ENCODE assay signal across 8 cellular contexts in the genomic region with DNA sequence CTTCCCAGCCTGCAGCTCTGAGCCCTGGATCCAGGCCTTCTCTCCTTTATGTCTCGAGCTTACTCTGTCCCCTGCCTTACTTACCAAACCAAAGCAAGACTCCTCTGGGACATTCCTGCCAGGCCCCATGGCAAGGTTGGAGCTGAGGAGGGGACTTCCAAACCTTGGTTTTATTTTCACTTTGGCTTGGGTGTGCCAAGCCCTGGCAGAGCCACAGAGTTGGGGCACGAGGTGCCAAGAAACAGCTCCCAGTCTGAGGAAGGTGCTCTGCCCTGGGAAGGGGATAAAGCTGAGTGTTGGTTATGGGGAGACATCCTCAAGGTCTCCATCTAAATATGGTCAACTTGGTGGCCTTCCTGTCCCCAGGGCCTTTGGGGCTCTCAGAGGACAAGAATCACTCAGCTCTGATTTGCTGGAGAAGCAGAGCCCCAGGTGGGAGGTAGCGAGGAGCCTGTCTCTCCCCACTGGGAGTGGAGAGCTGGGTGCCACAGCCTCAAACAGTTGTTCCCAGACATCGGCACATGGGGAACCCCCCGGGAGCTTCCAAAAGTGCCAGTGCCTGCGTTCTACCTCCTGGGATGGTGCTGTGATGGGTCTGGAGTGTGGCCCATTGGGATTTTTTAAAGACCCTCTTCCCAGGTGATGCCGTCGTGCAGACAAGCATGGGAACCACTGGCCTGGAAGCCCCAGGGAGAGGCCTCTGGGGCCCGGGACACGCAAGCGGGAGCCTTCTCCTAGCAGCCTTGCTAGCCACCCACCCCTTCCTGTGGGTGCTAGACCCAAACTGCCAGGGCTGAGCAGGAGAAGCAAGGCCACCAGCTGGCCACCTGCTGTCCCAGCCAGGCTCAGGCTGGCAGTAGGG. TPM values are rescaled to one million over a fixed set of nuclear protein-coding genes. Genes with fewer than 3 reads are reported as not detected.
DNase-seq lines count a peak whose midpoint lies in the region; ATAC-seq and TF ChIP-seq lines count a peak whose summit lies in the region.

No MANE protein-coding gene starts in this region.

- no peak for DNase-seq in GM12864 (ENCODE audit: low read depth)
- peak; percentile 71 for DNase-seq in MG63
- DNase-seq in coronary artery (ENCODE audit: low spot score): no peak
- peak; percentile 45 for DNase-seq in sciatic nerve (ENCODE audit: low spot score)
- no peak for DNase-seq in SK-N-DZ (ENCODE audit: low spot score)

- H3K36me3 ChIP-seq in MG63: peaks cover 14% of the 10 kb centered on the region; the same call in 1 of the 2 replicates

- H3K9me3 ChIP-seq in MG63: no peaks in the 10 kb centered on the region

- ATAC-seq in sciatic nerve (no peak), HG02885 (IDR thresholded peaks at IDR 0.05; ENCODE audit: poor library complexity, unreplicated experiment) (no peak), GM18505 (IDR thresholded peaks at IDR 0.05; ENCODE audit: unreplicated experiment) (no peak), GM18517 (IDR thresholded peaks at IDR 0.05; ENCODE audit: unreplicated experiment) (no peak)

- H3K27me3 ChIP-seq in MG63: no peaks in the 10 kb centered on the region

- H3K27ac ChIP-seq in coronary artery: peak overlapping the region; percentile 78 to 87

- TF ChIP-seq CTCF in GM12864 (IDR thresholded peaks at IDR 0.05; ENCODE audit: low read depth, low read length, missing control alignments): no peak
- TF ChIP-seq CTCF in coronary artery (IDR thresholded peaks at IDR 0.05): no peak

- intact Hi-C loops in sciatic nerve (cut with DNase I): no loop called here

- TF ChIP-seq POLR2A in GM18505 (IDR thresholded peaks at IDR 0.05; ENCODE audit: borderline replicate concordance, extremely low read depth, insufficient read depth, insufficient read length): no peak

- H3K4me3 ChIP-seq in GM12864 (ENCODE audit: low read depth, low read length) (peak overlapping the region; percentile 14), MG63 (no peak overlapping the region), coronary artery (no peak overlapping the region)

RNA-seq across cellular contexts. Expression of a gene that starts 10.3 kb away (rescaled TPM):
- 4.9 and 11.7 TPM in 2 replicates for total RNA-seq in MG63 (2014; rRNA removed; shearing (Covaris generic); ENCODE audit: low replicate concordance)
- 60.1 TPM for total RNA-seq in sciatic nerve
- polyA plus RNA-seq in SK-N-DZ (2014; cell fraction: cytosol; rRNA removed): not detected in 2 replicates
- 1.1 TPM in 1 of 2 replicates, not detected in the other for polyA plus RNA-seq in SK-N-DZ (2014; cell fraction: nucleus; rRNA removed)

RNA-seq across cellular contexts. Expression of a gene that starts 37.9 kb away (rescaled TPM):
- not detected in 2 replicates for total RNA-seq in MG63 (2014; rRNA removed; shearing (Covaris generic); ENCODE audit: low replicate concordance)
- total RNA-seq in sciatic nerve: 8.2 TPM
- 0.48 TPM in 1 of 2 replicates, not detected in the other for polyA plus RNA-seq in SK-N-DZ (2014; cell fraction: cytosol; rRNA removed)
- polyA plus RNA-seq in SK-N-DZ (2014; cell fraction: nucleus; rRNA removed): not detected in 2 replicates

Comparison
In these comparisons a context has a peak if more than half of its experiments do, and no peak if none do; other contexts are left out.
1. DNase-seq: peak in MG63 (single experiment) and sciatic nerve (single experiment); none in GM12864 (single experiment), coronary artery (single experiment) and SK-N-DZ (single experiment).